19 cellular contexts compared by ENCODE assay signal in the genomic region with DNA sequence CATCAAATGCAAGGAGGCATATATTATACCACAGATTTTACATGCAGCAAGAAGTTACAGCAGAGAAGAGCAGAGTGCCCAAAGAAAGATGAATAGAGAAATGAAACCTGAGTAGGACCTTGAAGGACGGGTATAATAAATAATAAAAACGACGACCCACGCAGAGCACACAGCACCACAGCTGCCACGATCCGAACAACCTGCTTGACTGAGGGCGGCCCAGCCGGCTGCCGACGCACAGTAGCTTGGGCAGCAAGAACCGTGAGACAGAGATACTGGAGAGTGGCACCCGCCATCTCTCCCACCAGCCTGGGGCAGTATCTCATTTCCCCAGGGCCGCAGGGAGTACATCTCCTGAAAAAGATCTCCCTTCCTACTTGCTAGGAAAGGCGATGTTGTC.
"Had no signal": no experiment of that assay in that cellular context is flagged by ENCODE, and none has a peak within 500 bp of the region (broad histone marks: within the 10 kb centered on the region; RNA-seq: fewer than 3 reads in every experiment).

No MANE protein-coding gene starts in this region.

- H3K27ac Mint-ChIP-seq: activated CD4-positive, alpha-beta memory T cell treated with anti-CD3 and anti-CD28 coated beads for 36 hours; activated naive CD8-positive, alpha-beta T cell treated with anti-CD3 and anti-CD28 coated beads, Interleukin-2, amount 50 U/mL, for 24 hours; neural progenitor cell had no signal

- ATAC-seq: activated naive CD8-positive, alpha-beta T cell treated with anti-CD3 and anti-CD28 coated beads, Interleukin-2, amount 50 U/mL, for 24 hours; gastrocnemius medialis; heart right ventricle; left lung had no signal

- H3K4me3 ChIP-seq: gastrocnemius medialis, heart right ventricle, left lung, neural progenitor cell, tibial artery, vagina had no signal

- H3K4me3 Mint-ChIP-seq: activated CD4-positive, alpha-beta memory T cell treated with anti-CD3 and anti-CD28 coated beads for 36 hours; activated naive CD8-positive, alpha-beta T cell treated with anti-CD3 and anti-CD28 coated beads, Interleukin-2, amount 50 U/mL, for 24 hours; neural progenitor cell had no signal

- H3K27me3 ChIP-seq: gastrocnemius medialis, heart right ventricle, left lung, neural progenitor cell, tibial artery, vagina had no signal

- H3K9me3 Mint-ChIP-seq: activated CD4-positive, alpha-beta memory T cell treated with anti-CD3 and anti-CD28 coated beads for 36 hours; activated naive CD8-positive, alpha-beta T cell treated with anti-CD3 and anti-CD28 coated beads, Interleukin-2, amount 50 U/mL, for 24 hours; neural progenitor cell had no signal

- H3K27me3 Mint-ChIP-seq: activated CD4-positive, alpha-beta memory T cell treated with anti-CD3 and anti-CD28 coated beads for 36 hours; activated naive CD8-positive, alpha-beta T cell treated with anti-CD3 and anti-CD28 coated beads, Interleukin-2, amount 50 U/mL, for 24 hours had no signal

- DNase-seq: activated CD4-positive, alpha-beta memory T cell treated with anti-CD3 and anti-CD28 coated beads for 36 hours; activated CD4-positive, alpha-beta T cell treated with anti-CD3 and anti-CD28 coated beads for 1 hour; activated naive CD4-positive, alpha-beta T cell; activated naive CD8-positive, alpha-beta T cell treated with anti-CD3 and anti-CD28 coated beads, Interleukin-2, amount 50 U/mL, for 24 hours; activated T-cell treated with anti-CD3 and anti-CD28 coated beads, Interleukin-2, amount 50 U/mL, for 48 hours; cortex of kidney; effector memory CD4-positive, alpha-beta T cell; gastrocnemius medialis; heart right ventricle; islet precursor cell; left lung; mesenchymal stem cell; retina; stimulated activated CD4-positive, alpha-beta T cell treated with anti-CD3 and anti-CD28 coated beads, Interleukin-4, amount 100 ng/mL, for 4 hours had no signal

- H3K27ac ChIP-seq: epithelial cell of prostate, gastrocnemius medialis, left lung, neural progenitor cell, parathyroid adenoma, tibial artery, vagina had no signal

- H3K36me3 ChIP-seq: gastrocnemius medialis, neural progenitor cell, vagina had no signal

- H3K9me3 ChIP-seq: gastrocnemius medialis, heart right ventricle, left lung, tibial artery, vagina had no signal
